In the genomic region with DNA sequence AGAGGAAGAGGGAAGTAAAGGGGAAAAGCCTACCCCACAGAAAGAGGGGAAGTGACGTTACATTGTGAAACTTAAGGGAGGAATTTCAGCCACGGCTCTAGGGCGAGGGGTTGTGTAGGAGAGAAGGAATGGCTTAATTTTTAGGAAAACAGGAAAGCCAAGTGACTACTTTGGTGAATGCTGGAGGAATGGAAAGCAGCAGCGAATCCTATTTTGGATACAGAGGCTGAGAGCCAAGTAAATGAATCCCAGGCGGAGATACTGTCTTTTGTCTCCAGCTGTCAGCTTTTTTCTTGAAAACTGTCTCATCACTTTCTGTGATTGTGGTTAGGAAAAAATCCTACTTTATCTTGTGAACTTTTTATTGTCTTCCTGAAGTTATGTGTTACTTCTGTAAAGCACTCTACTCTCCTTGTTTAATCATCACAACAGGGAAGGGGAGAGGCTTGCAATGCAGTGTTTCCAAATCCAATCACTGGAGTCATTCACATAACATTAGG, we compare ENCODE assay signal across 12 cellular contexts.
DNase-seq lines count a peak whose midpoint lies in the region; ATAC-seq, FAIRE-seq and TF ChIP-seq lines count a peak whose summit lies in the region.
"Had no signal": no experiment of that assay in that cellular context is flagged by ENCODE, and none has a peak within 500 bp of the region (broad histone marks: within the 10 kb centered on the region; RNA-seq: fewer than 3 reads in every experiment).

No MANE protein-coding gene starts in this region.

- H3K9me3 ChIP-seq in mesodermal cell (ENCODE audit: control insufficient read depth, low read length) (no peaks in the 10 kb centered on the region), transverse colon (no peaks in the 10 kb centered on the region)

- intact Hi-C loops in transverse colon (cut with DNase I; ENCODE audit: low total_unique reads) = no loop called here

- TF ChIP-seq POLR2A in transverse colon (IDR thresholded peaks at IDR 0.05) = no peak

- no peaks in the 10 kb centered on the region for H3K27me3 ChIP-seq in transverse colon

- H3K27ac ChIP-seq in mesodermal cell (ENCODE audit: low read depth, low read length, severe bottlenecking) = peak overlapping the region; percentile 66
- peak overlapping the region; percentile 26 to 67 (median 66) for H3K27ac ChIP-seq in transverse colon

- H3K4me3 ChIP-seq in mesodermal cell (ENCODE audit: extremely low read depth, insufficient read depth, low read length, poor library complexity, severe bottlenecking) (no peak overlapping the region), transverse colon (no peak overlapping the region)

- no peak for TF ChIP-seq CTCF in transverse colon (IDR thresholded peaks at IDR 0.05)

- H3K4me1 ChIP-seq in mesodermal cell (ENCODE audit: control insufficient read depth, insufficient read depth, low read length, poor library complexity, severe bottlenecking) (peaks cover 17% of the 10 kb centered on the region), transverse colon (peaks cover 0 to 10% (median 0%) of the 10 kb centered on the region in 4 donors)

- DNase-seq in SIG-M5 treated with dmso at 0.1 percent for 504 hours (lab: John Stamatoyannopoulos, UW; ENCODE audit: unreplicated experiment) (peak; percentile 47), SIG-M5 (lab: John Stamatoyannopoulos, UW) (no peak), transverse colon (no peak), NCI-H1105 (lab: John Stamatoyannopoulos, UW) (no peak), DMS153 treated with DMSO at 0.1 percent for 48 hours (lab: John Stamatoyannopoulos, UW; ENCODE audit: unreplicated experiment) (no peak)
- DNase-seq: NCI-H345; stimulated activated CD4-positive, alpha-beta T cell treated with anti-CD3 and anti-CD28 coated beads, Interleukin-4, amount 100 ng/mL, for 1 hour had no signal

- in situ Hi-C loops in transverse colon (cut with MboI; ENCODE audit: low pct_ligation_motif_present in 1 of 4, low pct_unique_long_range_greater_than_20kb in 1 of 4, low sequenced_read_pairs in 3 of 4) = no loop called here

- no peak for TF ChIP-seq EP300 in transverse colon (IDR thresholded peaks at IDR 0.05; ENCODE audit: low read depth)

- H3K36me3 ChIP-seq in mesodermal cell (ENCODE audit: control insufficient read depth, insufficient read depth, low read length) = no peaks in the 10 kb centered on the region
- no peaks in the 10 kb centered on the region for H3K36me3 ChIP-seq in transverse colon

- WGBS in mesodermal cell (ENCODE audit: insufficient coverage in 2 of 2), 2 experiments = 70 to 73% methylated on average over 5 of the region's 5 CpGs
- 51 to 56% methylated on average over 5 of the region's 5 CpGs for WGBS in transverse colon (ENCODE audit: low coverage in 1 of 2), 2 donors

- FAIRE-seq in endometrium (lab: Jason Lieb, UNC) = peak; percentile 85
- FAIRE-seq: islet of Langerhans had no signal

- no peak for ATAC-seq in GM18511 (IDR thresholded peaks at IDR 0.05; ENCODE audit: unreplicated experiment)
- ATAC-seq: activated CD4-positive, CD25-positive, alpha-beta regulatory T cell treated with anti-CD3 and anti-CD28 coated beads, Interleukin-2, amount 50 U/mL, for 24 hours had no signal
